3 cellular contexts compared by ENCODE assay signal in genomic region chr11:58023435-58023931, GRCh38.
TF ChIP-seq lines count a peak whose summit lies in the region.

OR9Q1 (plus strand) TSS chr11:58023881; CDS start chr11:58179445, 155,564 bp downstream.

TF ChIP-seq in SK-N-SH, 30 proteins besides CTCF, POLR2A, EP300 and RAD21:
- TF ChIP-seq NFIC (IDR thresholded peaks at IDR 0.05; ENCODE audit: borderline replicate concordance): no peak
- no peak for TF ChIP-seq POLR2AphosphoS5 (IDR thresholded peaks at IDR 0.05; ENCODE audit: low read depth, low read length)
- no peak for TF ChIP-seq FOXJ3 (CRISPR knock-in tag; IDR thresholded peaks at IDR 0.05)
- TF ChIP-seq PBX3 (IDR thresholded peaks at IDR 0.05): no peak
- no peak for TF ChIP-seq YY1 (IDR thresholded peaks at IDR 0.05; ENCODE audit: low read depth)
- TF ChIP-seq NRF1 (IDR thresholded peaks at IDR 0.05; ENCODE audit: low read depth, low read length): no peak
- no peak for TF ChIP-seq MAX (IDR thresholded peaks at IDR 0.05; ENCODE audit: low read depth)
- TF ChIP-seq RFX5 (IDR thresholded peaks at IDR 0.05; ENCODE audit: low read length): no peak

TF ChIP-seq in SK-N-SH treated with all-trans-retinoic acid at 6 μM for 48 hours, 23 proteins besides CTCF, POLR2A, EP300 and RAD21:
- TF ChIP-seq TCF4 (CRISPR knock-in tag; IDR thresholded peaks at IDR 0.05; ENCODE audit: borderline replicate concordance) (no peak), TOX (CRISPR knock-in tag; IDR thresholded peaks at IDR 0.05; ENCODE audit: borderline replicate concordance) (no peak), GLIS3 (CRISPR knock-in tag; IDR thresholded peaks at IDR 0.05) (no peak), PATZ1 (CRISPR knock-in tag; IDR thresholded peaks at IDR 0.05; ENCODE audit: borderline replicate concordance) (no peak), RARB (CRISPR knock-in tag; IDR thresholded peaks at IDR 0.05) (no peak), CSDC2 (CRISPR knock-in tag; IDR thresholded peaks at IDR 0.05) (no peak), SNAI2 (CRISPR knock-in tag; IDR thresholded peaks at IDR 0.05) (no peak), PPARA (CRISPR knock-in tag; IDR thresholded peaks at IDR 0.05; ENCODE audit: borderline replicate concordance) (no peak), ZFP30 (CRISPR knock-in tag; IDR thresholded peaks at IDR 0.05) (no peak), ARNTL (CRISPR knock-in tag; IDR thresholded peaks at IDR 0.05; ENCODE audit: borderline replicate concordance, low read depth) (no peak), CSRNP3 (CRISPR knock-in tag; IDR thresholded peaks at IDR 0.05) (no peak), BACH2 (CRISPR knock-in tag; IDR thresholded peaks at IDR 0.05; ENCODE audit: borderline replicate concordance) (no peak), OSR1 (CRISPR knock-in tag; IDR thresholded peaks at IDR 0.05) (no peak)

TF ChIP-seq in endothelial cell of umbilical vein, 7 proteins besides CTCF, POLR2A, EP300 and RAD21:
- no peak for TF ChIP-seq POLR2AphosphoS5 (IDR thresholded peaks at IDR 0.05; ENCODE audit: insufficient read depth, low read depth, low read length)
- no peak for TF ChIP-seq MYC (IDR thresholded peaks at IDR 0.05; ENCODE audit: low read depth, low read length)
- no peak for TF ChIP-seq EZH2 (IDR thresholded peaks at IDR 0.05; ENCODE audit: borderline replicate concordance, low read depth, low read length, severe bottlenecking)
- no peak for TF ChIP-seq JUN (IDR thresholded peaks at IDR 0.05; ENCODE audit: borderline replicate concordance, insufficient read depth, insufficient read length, low read depth)
- TF ChIP-seq MAX (IDR thresholded peaks at IDR 0.05; ENCODE audit: insufficient read depth, insufficient read length): no peak
- TF ChIP-seq FOS (IDR thresholded peaks at IDR 0.05; ENCODE audit: borderline replicate concordance, insufficient read depth, low read length): no peak
- TF ChIP-seq GATA2 (IDR thresholded peaks at IDR 0.05; ENCODE audit: insufficient read depth, insufficient read length, low read depth, low read length): no peak
